ENCODE assay signal across 28 cellular contexts in the genomic region with DNA sequence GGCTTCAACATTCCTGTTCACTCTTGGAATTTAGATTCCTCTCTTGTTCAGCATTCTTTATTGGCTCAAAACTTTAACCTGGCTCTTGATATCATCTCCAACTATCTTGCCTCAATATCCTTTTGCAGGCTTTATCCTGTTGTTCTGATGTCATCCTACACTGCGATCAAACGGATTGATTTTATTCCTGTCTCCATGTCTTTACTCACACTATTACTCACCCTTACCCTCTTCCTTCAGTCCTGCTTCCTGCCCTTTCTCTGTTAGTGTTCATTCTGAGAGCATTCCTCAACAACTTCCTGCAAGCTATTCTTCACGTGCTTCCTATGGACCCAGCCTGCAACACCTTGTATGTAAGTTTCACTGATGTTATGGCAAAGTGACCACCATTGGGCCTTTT.
A peak's percentile ranks its signal among the peaks of the same experiment; 100 is the strongest.
DNase-seq lines count a peak whose midpoint lies in the region; ATAC-seq and TF ChIP-seq lines count a peak whose summit lies in the region.
"Had no signal": no experiment of that assay in that cellular context is flagged by ENCODE, and none has a peak within 500 bp of the region (broad histone marks: within the 10 kb centered on the region; RNA-seq: fewer than 3 reads in every experiment).

No MANE protein-coding gene starts in this region.

- H3K4me2 ChIP-seq in hepatocyte, result no peak overlapping the region

- no peaks in the 10 kb centered on the region for H3K9me2 ChIP-seq in hepatocyte (replicated peaks; ENCODE audit: insufficient read depth)

- H3K4me3 ChIP-seq in breast epithelium, result no peak overlapping the region
- no peak overlapping the region for H3K4me3 ChIP-seq in fibroblast of mammary gland (ENCODE audit: control insufficient read depth, low read depth, low read length)
- H3K4me3 ChIP-seq in hepatocyte, result no peak overlapping the region
- H3K4me3 ChIP-seq: colonic mucosa, skin epidermis had no signal

- CTCF ChIA-PET in MCF 10A (lab: Yijun Ruan, JAX), result interaction anchor here (0.5 to 2.0 kb wide), 5 partner anchors 9 to 503 kb away, joined by 3 to 7 read pairs (median 4); no protein-coding TSS in a partner anchor

- no peaks in the 10 kb centered on the region for H3K79me2 ChIP-seq in hepatocyte

- H3K4me1 ChIP-seq in breast epithelium (no peaks in the 10 kb centered on the region), hepatocyte (ENCODE audit: insufficient read depth) (no peaks in the 10 kb centered on the region)
- H3K4me1 ChIP-seq: colonic mucosa had no signal

- H3K27me3 Mint-ChIP-seq in MCF 10A (ENCODE audit: insufficient read depth, unreplicated experiment), result no peaks in the 10 kb centered on the region
- H3K27me3 Mint-ChIP-seq in activated T-cell treated with anti-CD3 and anti-CD28 coated beads, Interleukin-2, amount 50 U/mL, for 72 hours (ENCODE audit: low read depth), result peaks cover 19% of the 10 kb centered on the region

- no peaks in the 10 kb centered on the region for H3K27me3 ChIP-seq in breast epithelium
- H3K27me3 ChIP-seq in hepatocyte, result no peaks in the 10 kb centered on the region
- H3K27me3 ChIP-seq: colonic mucosa had no signal

- peaks cover 5% of the 10 kb centered on the region for H3K4me1 Mint-ChIP-seq in MCF 10A (ENCODE audit: insufficient read depth, unreplicated experiment)
- no peaks in the 10 kb centered on the region for H3K4me1 Mint-ChIP-seq in activated T-cell treated with anti-CD3 and anti-CD28 coated beads, Interleukin-2, amount 50 U/mL, for 72 hours (ENCODE audit: low read depth)
- H3K4me1 Mint-ChIP-seq: activated CD4-positive, alpha-beta memory T cell treated with anti-CD3 and anti-CD28 coated beads, Interleukin-2, amount 10 ng/mL, durations not matched to agents 7 days and 5 days; activated naive CD8-positive, alpha-beta T cell treated with anti-CD3 and anti-CD28 coated beads for 36 hours; activated T-helper 17 cell treated with anti-CD3 and anti-CD28 coated beads, Interleukin-2, amount 50 U/mL, for 72 hours; nephron had no signal

- peak; percentile 52 for ATAC-seq in SK-N-SH treated with all-trans-retinoic acid at 6 μM for 48 hours
- no peak for ATAC-seq in activated T-cell treated with anti-CD3 and anti-CD28 coated beads, Interleukin-2, amount 50 U/mL, for 72 hours (replicated peaks in 1 of 2)
- ATAC-seq: activated T-helper 17 cell treated with anti-CD3 and anti-CD28 coated beads, Interleukin-2, amount 50 U/mL, for 72 hours; left colon; Right ventricle myocardium inferior had no signal

- WGBS in hepatocyte (ENCODE audit: low lambda C conversion rate, missing lambda C conversion rate), result 57% methylated on average over 3 of the region's 3 CpGs

- no peaks in the 10 kb centered on the region for H3K9me3 Mint-ChIP-seq in MCF 10A (ENCODE audit: unreplicated experiment)
- H3K9me3 Mint-ChIP-seq in activated T-cell treated with anti-CD3 and anti-CD28 coated beads, Interleukin-2, amount 50 U/mL, for 72 hours, result no peaks in the 10 kb centered on the region
- H3K9me3 Mint-ChIP-seq: activated CD4-positive, alpha-beta memory T cell treated with anti-CD3 and anti-CD28 coated beads, Interleukin-2, amount 10 ng/mL, durations not matched to agents 7 days and 5 days; activated naive CD8-positive, alpha-beta T cell treated with anti-CD3 and anti-CD28 coated beads for 36 hours; activated T-helper 17 cell treated with anti-CD3 and anti-CD28 coated beads, Interleukin-2, amount 50 U/mL, for 72 hours had no signal

- H3K36me3 Mint-ChIP-seq in MCF 10A (ENCODE audit: insufficient read depth, unreplicated experiment), result no peaks in the 10 kb centered on the region
- H3K36me3 Mint-ChIP-seq in activated T-cell treated with anti-CD3 and anti-CD28 coated beads, Interleukin-2, amount 50 U/mL, for 72 hours (ENCODE audit: insufficient read depth in 2 of 2), result no peaks in the 10 kb centered on the region
- H3K36me3 Mint-ChIP-seq: activated naive CD8-positive, alpha-beta T cell treated with anti-CD3 and anti-CD28 coated beads for 36 hours had no signal

- DNase-seq in MCF 10A (ENCODE audit: unreplicated experiment), result peak; percentile 2
- no peak for DNase-seq in breast epithelium (ENCODE audit: low spot score in 2 of 2)
- DNase-seq in fibroblast of mammary gland (ENCODE audit: low read depth), result peak; percentile 45
- no peak for DNase-seq in activated naive CD4-positive, alpha-beta T cell (lab: John Stamatoyannopoulos, UW)
- no peak for DNase-seq in NCI-H1105 treated with DMSO at 0.1 percent for 48 hours (lab: John Stamatoyannopoulos, UW)
- DNase-seq in activated T-cell treated with anti-CD3 and anti-CD28 coated beads, Interleukin-2, amount 50 U/mL, for 72 hours, result no peak
- no peak for DNase-seq in hepatocyte (ENCODE audit: low spot score)
- DNase-seq: activated CD4-positive, alpha-beta memory T cell treated with anti-CD3 and anti-CD28 coated beads, Interleukin-2, amount 10 ng/mL, durations not matched to agents 7 days and 5 days; activated CD8-positive, alpha-beta memory T cell treated with anti-CD3 and anti-CD28 coated beads, Interleukin-2, amount 50 U/mL, for 48 hours; activated naive CD8-positive, alpha-beta T cell treated with anti-CD3 and anti-CD28 coated beads for 36 hours; aorta; colonic mucosa; DMS79; effector CD8-positive, alpha-beta T cell; hippocampal formation; left colon; NCI-H1092; NCI-H187; NCI-H2171 treated with DMSO at 0.1 percent for 48 hours; NCI-H510A; stimulated activated naive CD4-positive, alpha-beta T cell had no signal

- POLR2A ChIA-PET in MCF 10A (lab: Yijun Ruan, JAX), result interaction anchor here (0.6 kb wide), 1 partner anchor 43 kb away, joined by 4 read pairs; no protein-coding TSS in a partner anchor

- TF ChIP-seq CTCF in MCF 10A (IDR thresholded peaks at IDR 0.05; ENCODE audit: unreplicated experiment) (no peak), breast epithelium (IDR thresholded peaks at IDR 0.05) (no peak), fibroblast of mammary gland (conservative IDR thresholded peaks at IDR 0.05; ENCODE audit: control insufficient read depth, insufficient read depth, low read depth, low read length) (no peak), hepatocyte (IDR thresholded peaks at IDR 0.05; ENCODE audit: poor library complexity) (no peak)

- no peak overlapping the region for H3K27ac Mint-ChIP-seq in MCF 10A (ENCODE audit: low read depth, unreplicated experiment)
- H3K27ac Mint-ChIP-seq in activated T-cell treated with anti-CD3 and anti-CD28 coated beads, Interleukin-2, amount 50 U/mL, for 72 hours, result no peak overlapping the region
- H3K27ac Mint-ChIP-seq: activated CD4-positive, alpha-beta memory T cell treated with anti-CD3 and anti-CD28 coated beads, Interleukin-2, amount 10 ng/mL, durations not matched to agents 7 days and 5 days; activated naive CD8-positive, alpha-beta T cell treated with anti-CD3 and anti-CD28 coated beads for 36 hours; activated T-helper 17 cell treated with anti-CD3 and anti-CD28 coated beads, Interleukin-2, amount 50 U/mL, for 72 hours; nephron had no signal

- H2AFZ ChIP-seq in hepatocyte, result no peak overlapping the region

- no peak for TF ChIP-seq POLR2A in breast epithelium (IDR thresholded peaks at IDR 0.05)

- intact Hi-C loops in MCF 10A (cut with micrococcal nuclease), result loop anchor here (2.0 kb wide), 1 partner anchor 45 kb away; no protein-coding TSS in a partner anchor
- intact Hi-C loops in breast epithelium (cut with DNase I; ENCODE audit: low total_unique reads), result no loop called here

- no peaks in the 10 kb centered on the region for H3K9me3 ChIP-seq in breast epithelium
- H3K9me3 ChIP-seq in hepatocyte (ENCODE audit: low read depth), result no peaks in the 10 kb centered on the region
- H3K9me3 ChIP-seq: colonic mucosa had no signal

- H3K36me3 ChIP-seq in breast epithelium (no peaks in the 10 kb centered on the region), hepatocyte (replicated peaks; ENCODE audit: insufficient read depth, low read depth) (no peaks in the 10 kb centered on the region)
- H3K36me3 ChIP-seq: colonic mucosa had no signal

- no peaks in the 10 kb centered on the region for H4K20me1 ChIP-seq in hepatocyte (ENCODE audit: insufficient read depth, poor library complexity, severe bottlenecking)

- no peak overlapping the region for H3K27ac ChIP-seq in breast epithelium
- no peak overlapping the region for H3K27ac ChIP-seq in hepatocyte
- H3K27ac ChIP-seq: 22Rv1, C4-2B, colonic mucosa, skin epidermis had no signal

- BruUV-seq in MCF 10A (replicated peaks; lab: Mats Ljungman, UMichigan), result no TSS peak

- H3K4me3 Mint-ChIP-seq in MCF 10A (ENCODE audit: unreplicated experiment), result no peak overlapping the region
- no peak overlapping the region for H3K4me3 Mint-ChIP-seq in activated T-cell treated with anti-CD3 and anti-CD28 coated beads, Interleukin-2, amount 50 U/mL, for 72 hours
- H3K4me3 Mint-ChIP-seq: activated CD4-positive, alpha-beta memory T cell treated with anti-CD3 and anti-CD28 coated beads, Interleukin-2, amount 10 ng/mL, durations not matched to agents 7 days and 5 days; activated naive CD8-positive, alpha-beta T cell treated with anti-CD3 and anti-CD28 coated beads for 36 hours; activated T-helper 17 cell treated with anti-CD3 and anti-CD28 coated beads, Interleukin-2, amount 50 U/mL, for 72 hours; nephron had no signal

TF ChIP-seq in SK-N-SH treated with all-trans-retinoic acid at 6 μM for 48 hours, 23 proteins besides CTCF, POLR2A, EP300 and RAD21:
- TF ChIP-seq GLIS3 (CRISPR knock-in tag; IDR thresholded peaks at IDR 0.05) (no peak), PPARA (CRISPR knock-in tag; IDR thresholded peaks at IDR 0.05; ENCODE audit: borderline replicate concordance) (no peak), BACH2 (CRISPR knock-in tag; IDR thresholded peaks at IDR 0.05; ENCODE audit: borderline replicate concordance) (no peak), ZNF70 (CRISPR knock-in tag; IDR thresholded peaks at IDR 0.05) (no peak), TCF4 (CRISPR knock-in tag; IDR thresholded peaks at IDR 0.05; ENCODE audit: borderline replicate concordance) (no peak), CSDC2 (CRISPR knock-in tag; IDR thresholded peaks at IDR 0.05) (no peak), ZFP30 (CRISPR knock-in tag; IDR thresholded peaks at IDR 0.05) (no peak), POU6F1 (CRISPR knock-in tag; IDR thresholded peaks at IDR 0.05; ENCODE audit: borderline replicate concordance, low read depth) (no peak), ZC3H10 (CRISPR knock-in tag; IDR thresholded peaks at IDR 0.05) (no peak)

Comparison
In these comparisons a context has a peak if more than half of its experiments do, and no peak if none do; other contexts are left out.
1. DNase-seq: peak in MCF 10A (single experiment) and fibroblast of mammary gland (single experiment); none in breast epithelium (0 of 2), activated naive CD4-positive, alpha-beta T cell (0 of 4), NCI-H1105 treated with DMSO at 0.1 percent for 48 hours (single experiment), activated T-cell treated with anti-CD3 and anti-CD28 coated beads, Interleukin-2, amount 50 U/mL, for 72 hours (0 of 2) and hepatocyte (single experiment).